8 cellular contexts compared by ENCODE assay signal in the genomic region with DNA sequence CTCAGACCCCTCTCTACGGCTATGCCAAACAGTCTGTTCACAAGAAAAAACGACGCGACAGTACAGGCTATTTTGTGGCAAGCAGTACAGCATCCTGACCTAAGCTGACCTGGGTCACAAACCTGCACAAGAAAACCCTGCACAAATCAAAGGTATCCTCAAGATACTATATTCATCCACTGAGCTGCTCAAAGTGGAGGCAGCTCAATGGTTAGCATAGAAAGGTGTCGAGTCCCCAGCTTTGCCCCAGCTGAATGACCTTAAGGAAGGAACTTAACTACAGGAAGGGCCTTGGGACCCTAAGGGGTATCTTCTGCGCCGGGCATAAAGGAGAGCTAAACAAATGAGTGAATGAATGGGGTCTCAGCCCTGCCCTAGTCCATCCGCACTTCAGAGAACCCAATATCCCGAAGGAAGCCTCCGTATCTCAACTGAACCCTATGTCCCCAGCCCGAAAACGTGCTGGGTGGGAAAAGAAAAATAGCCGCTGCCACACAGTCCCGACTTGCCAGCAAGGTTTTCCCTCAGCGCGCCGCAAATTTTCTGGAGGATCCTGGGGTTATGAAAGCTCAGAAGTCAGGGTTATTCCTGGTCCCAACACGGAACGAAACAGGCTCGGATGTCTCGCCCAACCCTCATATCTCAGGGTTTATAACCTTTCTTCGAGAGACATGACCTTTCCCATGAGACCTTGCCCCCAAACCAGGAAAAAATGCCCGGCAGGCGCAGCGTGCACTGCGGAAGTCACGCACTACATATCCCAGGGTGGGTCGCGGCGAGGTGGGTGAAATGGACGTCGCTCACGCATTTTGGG. TPM values are rescaled to one million over a fixed set of nuclear protein-coding genes. Genes with fewer than 3 reads are reported as not detected.
DNase-seq lines count a peak whose midpoint lies in the region; ATAC-seq, FAIRE-seq and TF ChIP-seq lines count a peak whose summit lies in the region.

A gene with protein sequence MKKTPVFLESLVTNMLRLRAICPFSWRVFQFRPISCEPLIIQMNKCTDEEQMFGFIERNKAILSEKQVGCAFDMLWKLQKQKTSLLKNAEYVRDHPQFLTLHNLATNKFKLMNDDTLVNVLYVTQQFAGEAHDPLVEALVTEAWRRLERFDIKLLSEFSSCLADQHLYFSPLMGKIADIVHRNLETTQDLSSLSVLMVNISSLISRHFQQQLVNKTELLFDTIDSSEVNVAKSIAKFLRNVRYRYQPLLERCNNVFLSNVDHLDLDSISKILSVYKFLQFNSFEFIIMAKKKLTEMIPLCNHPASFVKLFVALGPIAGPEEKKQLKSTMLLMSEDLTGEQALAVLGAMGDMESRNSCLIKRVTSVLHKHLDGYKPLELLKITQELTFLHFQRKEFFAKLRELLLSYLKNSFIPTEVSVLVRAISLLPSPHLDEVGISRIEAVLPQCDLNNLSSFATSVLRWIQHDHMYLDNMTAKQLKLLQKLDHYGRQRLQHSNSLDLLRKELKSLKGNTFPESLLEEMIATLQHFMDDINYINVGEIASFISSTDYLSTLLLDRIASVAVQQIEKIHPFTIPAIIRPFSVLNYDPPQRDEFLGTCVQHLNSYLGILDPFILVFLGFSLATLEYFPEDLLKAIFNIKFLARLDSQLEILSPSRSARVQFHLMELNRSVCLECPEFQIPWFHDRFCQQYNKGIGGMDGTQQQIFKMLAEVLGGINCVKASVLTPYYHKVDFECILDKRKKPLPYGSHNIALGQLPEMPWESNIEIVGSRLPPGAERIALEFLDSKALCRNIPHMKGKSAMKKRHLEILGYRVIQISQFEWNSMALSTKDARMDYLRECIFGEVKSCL (minus strand): TSS at position 706 of the 814 bp plus-strand sequence. CDS start 1,836 bp downstream, outside the sequence.

- peak within 1 kb of the TSS; percentile 94 for H3K9ac ChIP-seq in keratinocyte (ENCODE audit: control insufficient read depth, extremely low read depth, insufficient read depth, low read length)

- CTCF ChIA-PET in AG04450 (lab: Charles Lee), result interaction anchor here (0.7 to 0.9 kb wide), 3 partner anchors 45 to 251 kb away, joined by 3 to 4 read pairs (median 3); no protein-coding TSS in a partner anchor

- DNase-seq in AG04450 (ENCODE audit: low read depth, low spot score), result peak; percentile 56
- peak; percentile 90 to 92 for DNase-seq in NCI-H446 (lab: John Stamatoyannopoulos, UW)
- DNase-seq in activated CD4-positive, CD25-positive, alpha-beta regulatory T cell treated with anti-CD3 and anti-CD28 coated beads, Interleukin-2, amount 50 U/mL, for 16 hours (ENCODE audit: low read depth, low spot score), result peak; percentile 78
- DNase-seq in cerebellar cortex (ENCODE audit: low spot score), result peak; percentile 96
- peak; percentile 17 for DNase-seq in keratinocyte (ENCODE audit: low read depth, low spot score)
- DNase-seq in stimulated activated CD4-positive, alpha-beta T cell treated with anti-CD3 and anti-CD28 coated beads, Interleukin-15, amount 100 ng/mL, for 1 hour (ENCODE audit: low read depth in 1 of 2, low spot score in 1 of 2), result peak; percentile 62 to 76

- H3K4me3 ChIP-seq in AG04450 (ENCODE audit: low read depth, low read length), result peak within 1 kb of the TSS; percentile 87
- H3K4me3 ChIP-seq in keratinocyte (ENCODE audit: control insufficient read depth in 2 of 3, extremely low read depth in 1 of 3, insufficient read depth in 2 of 3, low read depth in 1 of 3, low read length in 3 of 3), result peak within 1 kb of the TSS; percentile 55 to 99 (median 99)

- H3K4me1 ChIP-seq in keratinocyte (ENCODE audit: control insufficient read depth, extremely low read depth, insufficient read depth, low read length), result peaks cover 12% of the 10 kb centered on the region

- TF ChIP-seq CTCF in AG04450 (IDR thresholded peaks at IDR 0.05; ENCODE audit: low read depth, low read length) (no peak), keratinocyte (optimal IDR thresholded peaks at IDR 0.05 in 1 of 3, IDR thresholded peaks at IDR 0.05 in 1 of 3, conservative IDR thresholded peaks at IDR 0.05 in 1 of 3; ENCODE audit: extremely low read depth in 1 of 3, insufficient read depth in 2 of 3, low read length in 3 of 3) (no peak)

- peak within 1 kb of the TSS; percentile 99 for H2AFZ ChIP-seq in keratinocyte (ENCODE audit: control insufficient read depth, low read length)

- H3K9me3 ChIP-seq in AG04450 (ENCODE audit: control insufficient read depth, insufficient read depth, low read length) (no peaks in the 10 kb centered on the region; the same call in 1 of the 2 replicates), keratinocyte (ENCODE audit: control insufficient read depth, low read depth, low read length) (no peaks in the 10 kb centered on the region)

- H3K27me3 ChIP-seq in AG04450 (ENCODE audit: control insufficient read depth, insufficient read depth, low read length) (no peaks in the 10 kb centered on the region), keratinocyte (ENCODE audit: control insufficient read depth, extremely low read depth, insufficient read depth, low read length) (no peaks in the 10 kb centered on the region)

- H3K4me2 ChIP-seq in keratinocyte (ENCODE audit: control insufficient read depth, extremely low read depth, insufficient read depth, low read depth, low read length), result peak within 1 kb of the TSS; percentile 98

- TF ChIP-seq POLR2A in GM18951 (IDR thresholded peaks at IDR 0.05; ENCODE audit: extremely low read depth, insufficient read depth, insufficient read length), result peak; percentile 71

- H3K27ac ChIP-seq in AG04450 (ENCODE audit: low read depth, low read length) (peak within 1 kb of the TSS; percentile 39), keratinocyte (ENCODE audit: control insufficient read depth, insufficient read depth, low read length) (peak within 1 kb of the TSS; percentile 86)

- H4K20me1 ChIP-seq in keratinocyte (ENCODE audit: control insufficient read depth, extremely low read depth, insufficient read depth, low read length), result no peaks in the 10 kb centered on the region

- ATAC-seq in HG03196 (IDR thresholded peaks at IDR 0.05; ENCODE audit: unreplicated experiment), result peak; percentile 99

- H3K79me2 ChIP-seq in keratinocyte (ENCODE audit: control insufficient read depth, insufficient read depth, low read length), result peaks cover 32% of the 10 kb centered on the region

- in situ Hi-C loops in GM18951 (cut with MboI; ENCODE audit: low sequenced_read_pairs, unreplicated experiment), result no loop called here

- dilution Hi-C loops in keratinocyte (cut with MboI; ENCODE audit: extremely low pct_ligation_motif_present, low sequenced_read_pairs), result no loop called here

- POLR2A ChIA-PET in AG04450 (lab: Yijun Ruan, JAX), result interaction anchor here (0.6 to 1.0 kb wide), 3 partner anchors 52 to 68 kb away, joined by 3 to 4 read pairs (median 3); no protein-coding TSS in a partner anchor

- no peaks in the 10 kb centered on the region for H3K36me3 ChIP-seq in keratinocyte (ENCODE audit: control insufficient read depth in 2 of 2, extremely low read depth in 1 of 2, insufficient read depth in 2 of 2, low read length in 2 of 2)

- H3K9me1 ChIP-seq in keratinocyte (ENCODE audit: control insufficient read depth, extremely low read depth, insufficient read depth, low read length), result no peaks in the 10 kb centered on the region

- peak; percentile 97 for FAIRE-seq in keratinocyte (lab: Jason Lieb, UNC)

RNA-seq across cellular contexts. Expression of the gene that starts here (rescaled TPM):
- 15.8 and 23.1 TPM in 2 replicates for polyA plus RNA-seq in AG04450 (2011; rRNA removed)
- 7.4 and 12.2 TPM in 2 replicates for polyA minus RNA-seq in AG04450 (2011; rRNA and poly(A)+ RNA removed)
- 19.3 to 41.7 TPM (median 27.7 TPM) in 3 replicates for polyA plus RNA-seq in keratinocyte
- polyA plus RNA-seq in keratinocyte (2011; ENCODE audit: low read depth), result 7.4 TPM
- 13.9 and 30.1 TPM in 2 replicates for polyA plus RNA-seq in keratinocyte (2011; cell fraction: cytosol; rRNA removed)
- 39.1 and 65.9 TPM in 2 replicates for polyA plus RNA-seq in keratinocyte (2011; cell fraction: nucleus; rRNA removed)
- 17.2 and 22.2 TPM in 2 replicates for polyA plus RNA-seq in keratinocyte (2012; ENCODE audit: low replicate concordance)
- 4.4 to 22.6 TPM (median 14.3 TPM) in 3 replicates for polyA minus RNA-seq in keratinocyte
- 6.9 TPM for polyA minus RNA-seq in keratinocyte (2011; cell fraction: cytosol; rRNA and poly(A)+ RNA removed)
- polyA minus RNA-seq in keratinocyte (2011; cell fraction: nucleus; rRNA and poly(A)+ RNA removed), result 21.1 and 39.7 TPM in 2 replicates

Comparison
In these comparisons a context has a peak if more than half of its experiments do, and no peak if none do; other contexts are left out.
1. Peak in every context shown above with its lines: DNase-seq, ATAC-seq, H3K4me3 ChIP-seq and H3K27ac ChIP-seq.
2. DNase-seq: peak in every context shown above with its lines; median percentile 96 in cerebellar cortex; 91 in NCI-H446; 78 in activated CD4-positive, CD25-positive, alpha-beta regulatory T cell treated with anti-CD3 and anti-CD28 coated beads, Interleukin-2, amount 50 U/mL, for 16 hours; 69 in stimulated activated CD4-positive, alpha-beta T cell treated with anti-CD3 and anti-CD28 coated beads, Interleukin-15, amount 100 ng/mL, for 1 hour; 56 in AG04450; 17 in keratinocyte.